Comparison of ENCODE assay signal across 1 cellular context in the genomic region with DNA sequence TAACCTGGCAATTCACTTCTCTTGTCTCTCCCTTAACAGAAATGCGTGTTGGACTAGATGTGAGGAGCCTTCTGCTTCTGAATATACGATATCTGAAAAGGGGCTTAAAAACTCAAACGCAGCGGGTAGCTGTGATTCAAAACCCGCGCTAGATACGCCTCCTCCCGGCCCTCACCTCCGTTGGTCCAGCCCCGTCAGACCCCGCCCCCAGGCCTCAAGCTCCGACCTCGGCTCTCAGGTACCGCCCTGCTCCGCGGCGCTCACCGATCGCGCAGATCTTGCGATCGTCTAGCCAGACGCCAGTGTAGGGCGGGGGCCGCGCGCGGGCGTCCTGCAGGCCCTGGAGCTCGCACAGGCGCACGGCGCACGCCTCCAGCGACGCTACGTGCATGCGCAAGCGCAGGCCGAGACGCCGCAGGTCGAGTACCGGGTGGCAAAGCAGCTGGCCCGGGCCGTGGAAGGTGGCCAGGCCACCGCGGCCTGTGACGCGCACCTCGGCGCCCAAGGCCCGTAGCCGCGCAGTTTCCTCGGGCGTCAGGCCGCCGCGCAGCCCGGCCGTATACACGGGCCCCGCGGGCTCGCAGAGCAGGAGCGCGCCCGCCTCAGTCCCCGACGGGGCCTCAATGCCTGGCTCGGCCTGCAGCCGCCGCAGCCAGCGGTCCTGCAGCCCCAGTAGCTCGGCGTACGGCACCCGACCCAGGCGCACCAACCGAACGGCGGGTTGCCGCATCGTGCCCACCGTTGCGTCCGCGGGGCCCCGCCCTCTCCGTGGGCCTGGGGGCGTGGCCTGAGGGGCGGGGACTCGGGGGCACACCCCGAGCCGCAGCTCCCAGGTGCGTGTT.
TF ChIP-seq lines count a peak whose summit lies in the region.

A gene (minus strand): TSS at position 751 of the 842 bp plus-strand sequence. CDS start 21 bp downstream, at position 730.

TF ChIP-seq in HepG2, 621 proteins besides CTCF, POLR2A, EP300 and RAD21 (continued from another document and continues in another):
- TF ChIP-seq, protein P1, sequence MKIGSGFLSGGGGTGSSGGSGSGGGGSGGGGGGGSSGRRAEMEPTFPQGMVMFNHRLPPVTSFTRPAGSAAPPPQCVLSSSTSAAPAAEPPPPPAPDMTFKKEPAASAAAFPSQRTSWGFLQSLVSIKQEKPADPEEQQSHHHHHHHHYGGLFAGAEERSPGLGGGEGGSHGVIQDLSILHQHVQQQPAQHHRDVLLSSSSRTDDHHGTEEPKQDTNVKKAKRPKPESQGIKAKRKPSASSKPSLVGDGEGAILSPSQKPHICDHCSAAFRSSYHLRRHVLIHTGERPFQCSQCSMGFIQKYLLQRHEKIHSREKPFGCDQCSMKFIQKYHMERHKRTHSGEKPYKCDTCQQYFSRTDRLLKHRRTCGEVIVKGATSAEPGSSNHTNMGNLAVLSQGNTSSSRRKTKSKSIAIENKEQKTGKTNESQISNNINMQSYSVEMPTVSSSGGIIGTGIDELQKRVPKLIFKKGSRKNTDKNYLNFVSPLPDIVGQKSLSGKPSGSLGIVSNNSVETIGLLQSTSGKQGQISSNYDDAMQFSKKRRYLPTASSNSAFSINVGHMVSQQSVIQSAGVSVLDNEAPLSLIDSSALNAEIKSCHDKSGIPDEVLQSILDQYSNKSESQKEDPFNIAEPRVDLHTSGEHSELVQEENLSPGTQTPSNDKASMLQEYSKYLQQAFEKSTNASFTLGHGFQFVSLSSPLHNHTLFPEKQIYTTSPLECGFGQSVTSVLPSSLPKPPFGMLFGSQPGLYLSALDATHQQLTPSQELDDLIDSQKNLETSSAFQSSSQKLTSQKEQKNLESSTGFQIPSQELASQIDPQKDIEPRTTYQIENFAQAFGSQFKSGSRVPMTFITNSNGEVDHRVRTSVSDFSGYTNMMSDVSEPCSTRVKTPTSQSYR (CRISPR knock-in tag; IDR thresholded peaks at IDR 0.05; ENCODE audit: borderline replicate concordance) = no peak
- TF ChIP-seq ZNF101 (CRISPR knock-in tag; IDR thresholded peaks at IDR 0.05; ENCODE audit: borderline replicate concordance, low read depth) (no peak), AGO2 (optimal IDR thresholded peaks at IDR 0.05; ENCODE audit: low read depth, low read length) (peak; percentile 94), REL (CRISPR knock-in tag; conservative IDR thresholded peaks at IDR 0.05) (no peak), ZKSCAN8 (CRISPR knock-in tag; IDR thresholded peaks at IDR 0.05; ENCODE audit: borderline replicate concordance) (no peak), CEBPB (IDR thresholded peaks at IDR 0.05; ENCODE audit: borderline replicate concordance, low read depth, low read length) (no peak), KDM3A (CRISPR knock-in tag; IDR thresholded peaks at IDR 0.05; ENCODE audit: low read depth) (0 out of 2 replicates have a peak, but pooled peaks have one; percentile 15), ZNF614 (CRISPR knock-in tag; IDR thresholded peaks at IDR 0.05; ENCODE audit: borderline replicate concordance) (no peak), GTF3A (CRISPR knock-in tag; conservative IDR thresholded peaks at IDR 0.05) (no peak; the same call in 1 of the 2 replicates), ZSCAN29 (CRISPR knock-in tag; conservative IDR thresholded peaks at IDR 0.05) (peak; percentile 81; the same call in 1 of the 2 replicates), PRPF4 (IDR thresholded peaks at IDR 0.05; ENCODE audit: low read depth, low read length, poor library complexity, severe bottlenecking) (no peak), ZNF883 (CRISPR knock-in tag; IDR thresholded peaks at IDR 0.05; ENCODE audit: not compliant biosample characterization) (peak; percentile 96), SRF (IDR thresholded peaks at IDR 0.05; ENCODE audit: low read depth, low read length) (no peak), ZNF749 (CRISPR knock-in tag; IDR thresholded peaks at IDR 0.05; ENCODE audit: borderline replicate concordance) (no peak), ZNF441 (CRISPR knock-in tag; IDR thresholded peaks at IDR 0.05; ENCODE audit: borderline replicate concordance) (peak; percentile 88), ZNF605 (CRISPR knock-in tag; IDR thresholded peaks at IDR 0.05) (peak; percentile 28; the same call in 1 of the 2 replicates), ZNF20 (CRISPR knock-in tag; IDR thresholded peaks at IDR 0.05) (no peak), FOXJ3 (CRISPR knock-in tag; IDR thresholded peaks at IDR 0.05; ENCODE audit: borderline replicate concordance) (no peak), ZFYVE20 (CRISPR knock-in tag; IDR thresholded peaks at IDR 0.05; ENCODE audit: borderline replicate concordance, low read depth) (peak; percentile 64; the same call in 1 of the 2 replicates), CBFB (CRISPR knock-in tag; IDR thresholded peaks at IDR 0.05) (peak; percentile 69; the same call in 1 of the 2 replicates), TRIM24 (CRISPR knock-in tag; IDR thresholded peaks at IDR 0.05) (no peak), POGZ (CRISPR knock-in tag; IDR thresholded peaks at IDR 0.05) (peak; percentile 86), SETDB1 (CRISPR knock-in tag; IDR thresholded peaks at IDR 0.05; ENCODE audit: borderline replicate concordance) (no peak), ZNF781 (CRISPR knock-in tag; IDR thresholded peaks at IDR 0.05; ENCODE audit: borderline replicate concordance, not compliant biosample characterization) (no peak), TCF12 (IDR thresholded peaks at IDR 0.05) (no peak), TCF12 (CRISPR knock-in tag; IDR thresholded peaks at IDR 0.05) (peak; percentile 98), ZNF382 (CRISPR knock-in tag; IDR thresholded peaks at IDR 0.05; ENCODE audit: borderline replicate concordance) (no peak), MBNL3 (CRISPR knock-in tag; conservative IDR thresholded peaks at IDR 0.05) (no peak), GZF1 (CRISPR knock-in tag; IDR thresholded peaks at IDR 0.05) (0 out of 2 replicates have a peak, but pooled peaks have one; percentile 46), BORCS8-MEF2B (CRISPR knock-in tag; IDR thresholded peaks at IDR 0.05) (peak; percentile 89), ZNF274 (CRISPR knock-in tag; IDR thresholded peaks at IDR 0.05) (peak; percentile 70; the same call in 1 of the 2 replicates), RBAK (CRISPR knock-in tag; IDR thresholded peaks at IDR 0.05) (no peak), ZC3H4 (CRISPR knock-in tag; IDR thresholded peaks at IDR 0.05; ENCODE audit: borderline replicate concordance) (no peak), REXO4 (CRISPR knock-in tag; IDR thresholded peaks at IDR 0.05; ENCODE audit: borderline replicate concordance) (no peak), TSC22D2 (CRISPR knock-in tag; IDR thresholded peaks at IDR 0.05; ENCODE audit: borderline replicate concordance) (no peak)
- TF ChIP-seq, protein P2, sequence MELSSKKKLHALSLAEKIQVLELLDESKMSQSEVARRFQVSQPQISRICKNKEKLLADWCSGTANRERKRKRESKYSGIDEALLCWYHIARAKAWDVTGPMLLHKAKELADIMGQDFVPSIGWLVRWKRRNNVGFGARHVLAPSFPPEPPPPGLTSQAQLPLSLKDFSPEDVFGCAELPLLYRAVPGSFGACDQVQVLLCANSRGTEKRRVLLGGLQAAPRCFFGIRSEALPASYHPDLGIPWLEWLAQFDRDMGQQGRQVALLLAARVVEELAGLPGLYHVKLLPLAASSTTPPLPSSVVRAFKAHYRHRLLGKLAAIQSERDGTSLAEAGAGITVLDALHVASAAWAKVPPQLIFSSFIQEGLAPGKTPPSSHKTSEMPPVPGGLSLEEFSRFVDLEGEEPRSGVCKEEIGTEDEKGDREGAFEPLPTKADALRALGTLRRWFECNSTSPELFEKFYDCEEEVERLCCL (CRISPR knock-in tag; IDR thresholded peaks at IDR 0.05; ENCODE audit: borderline replicate concordance) = no peak
- TF ChIP-seq, protein P3, sequence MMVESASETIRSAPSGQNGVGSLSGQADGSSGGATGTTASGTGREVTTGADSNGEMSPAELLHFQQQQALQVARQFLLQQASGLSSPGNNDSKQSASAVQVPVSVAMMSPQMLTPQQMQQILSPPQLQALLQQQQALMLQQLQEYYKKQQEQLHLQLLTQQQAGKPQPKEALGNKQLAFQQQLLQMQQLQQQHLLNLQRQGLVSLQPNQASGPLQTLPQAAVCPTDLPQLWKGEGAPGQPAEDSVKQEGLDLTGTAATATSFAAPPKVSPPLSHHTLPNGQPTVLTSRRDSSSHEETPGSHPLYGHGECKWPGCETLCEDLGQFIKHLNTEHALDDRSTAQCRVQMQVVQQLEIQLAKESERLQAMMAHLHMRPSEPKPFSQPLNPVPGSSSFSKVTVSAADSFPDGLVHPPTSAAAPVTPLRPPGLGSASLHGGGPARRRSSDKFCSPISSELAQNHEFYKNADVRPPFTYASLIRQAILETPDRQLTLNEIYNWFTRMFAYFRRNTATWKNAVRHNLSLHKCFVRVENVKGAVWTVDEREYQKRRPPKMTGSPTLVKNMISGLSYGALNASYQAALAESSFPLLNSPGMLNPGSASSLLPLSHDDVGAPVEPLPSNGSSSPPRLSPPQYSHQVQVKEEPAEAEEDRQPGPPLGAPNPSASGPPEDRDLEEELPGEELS (CRISPR knock-in tag; IDR thresholded peaks at IDR 0.05) = no peak; the same call in 1 of the 2 replicates
- TF ChIP-seq, protein P4, sequence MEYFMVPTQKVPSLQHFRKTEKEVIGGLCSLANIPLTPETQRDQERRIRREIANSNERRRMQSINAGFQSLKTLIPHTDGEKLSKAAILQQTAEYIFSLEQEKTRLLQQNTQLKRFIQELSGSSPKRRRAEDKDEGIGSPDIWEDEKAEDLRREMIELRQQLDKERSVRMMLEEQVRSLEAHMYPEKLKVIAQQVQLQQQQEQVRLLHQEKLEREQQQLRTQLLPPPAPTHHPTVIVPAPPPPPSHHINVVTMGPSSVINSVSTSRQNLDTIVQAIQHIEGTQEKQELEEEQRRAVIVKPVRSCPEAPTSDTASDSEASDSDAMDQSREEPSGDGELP (IDR thresholded peaks at IDR 0.05; ENCODE audit: borderline replicate concordance, low read depth) = peak; percentile 26; the same call in 1 of the 2 replicates
- TF ChIP-seq, protein P5, sequence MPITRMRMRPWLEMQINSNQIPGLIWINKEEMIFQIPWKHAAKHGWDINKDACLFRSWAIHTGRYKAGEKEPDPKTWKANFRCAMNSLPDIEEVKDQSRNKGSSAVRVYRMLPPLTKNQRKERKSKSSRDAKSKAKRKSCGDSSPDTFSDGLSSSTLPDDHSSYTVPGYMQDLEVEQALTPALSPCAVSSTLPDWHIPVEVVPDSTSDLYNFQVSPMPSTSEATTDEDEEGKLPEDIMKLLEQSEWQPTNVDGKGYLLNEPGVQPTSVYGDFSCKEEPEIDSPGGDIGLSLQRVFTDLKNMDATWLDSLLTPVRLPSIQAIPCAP (CRISPR knock-in tag; IDR thresholded peaks at IDR 0.05; ENCODE audit: low read depth) = no peak
- TF ChIP-seq, protein P6, sequence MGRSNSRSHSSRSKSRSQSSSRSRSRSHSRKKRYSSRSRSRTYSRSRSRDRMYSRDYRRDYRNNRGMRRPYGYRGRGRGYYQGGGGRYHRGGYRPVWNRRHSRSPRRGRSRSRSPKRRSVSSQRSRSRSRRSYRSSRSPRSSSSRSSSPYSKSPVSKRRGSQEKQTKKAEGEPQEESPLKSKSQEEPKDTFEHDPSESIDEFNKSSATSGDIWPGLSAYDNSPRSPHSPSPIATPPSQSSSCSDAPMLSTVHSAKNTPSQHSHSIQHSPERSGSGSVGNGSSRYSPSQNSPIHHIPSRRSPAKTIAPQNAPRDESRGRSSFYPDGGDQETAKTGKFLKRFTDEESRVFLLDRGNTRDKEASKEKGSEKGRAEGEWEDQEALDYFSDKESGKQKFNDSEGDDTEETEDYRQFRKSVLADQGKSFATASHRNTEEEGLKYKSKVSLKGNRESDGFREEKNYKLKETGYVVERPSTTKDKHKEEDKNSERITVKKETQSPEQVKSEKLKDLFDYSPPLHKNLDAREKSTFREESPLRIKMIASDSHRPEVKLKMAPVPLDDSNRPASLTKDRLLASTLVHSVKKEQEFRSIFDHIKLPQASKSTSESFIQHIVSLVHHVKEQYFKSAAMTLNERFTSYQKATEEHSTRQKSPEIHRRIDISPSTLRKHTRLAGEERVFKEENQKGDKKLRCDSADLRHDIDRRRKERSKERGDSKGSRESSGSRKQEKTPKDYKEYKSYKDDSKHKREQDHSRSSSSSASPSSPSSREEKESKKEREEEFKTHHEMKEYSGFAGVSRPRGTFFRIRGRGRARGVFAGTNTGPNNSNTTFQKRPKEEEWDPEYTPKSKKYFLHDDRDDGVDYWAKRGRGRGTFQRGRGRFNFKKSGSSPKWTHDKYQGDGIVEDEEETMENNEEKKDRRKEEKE (IDR thresholded peaks at IDR 0.05) = no peak
- TF ChIP-seq, protein P7, sequence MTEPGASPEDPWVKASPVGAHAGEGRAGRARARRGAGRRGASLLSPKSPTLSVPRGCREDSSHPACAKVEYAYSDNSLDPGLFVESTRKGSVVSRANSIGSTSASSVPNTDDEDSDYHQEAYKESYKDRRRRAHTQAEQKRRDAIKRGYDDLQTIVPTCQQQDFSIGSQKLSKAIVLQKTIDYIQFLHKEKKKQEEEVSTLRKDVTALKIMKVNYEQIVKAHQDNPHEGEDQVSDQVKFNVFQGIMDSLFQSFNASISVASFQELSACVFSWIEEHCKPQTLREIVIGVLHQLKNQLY (CRISPR knock-in tag; IDR thresholded peaks at IDR 0.05) = no peak
- TF ChIP-seq, protein P8, sequence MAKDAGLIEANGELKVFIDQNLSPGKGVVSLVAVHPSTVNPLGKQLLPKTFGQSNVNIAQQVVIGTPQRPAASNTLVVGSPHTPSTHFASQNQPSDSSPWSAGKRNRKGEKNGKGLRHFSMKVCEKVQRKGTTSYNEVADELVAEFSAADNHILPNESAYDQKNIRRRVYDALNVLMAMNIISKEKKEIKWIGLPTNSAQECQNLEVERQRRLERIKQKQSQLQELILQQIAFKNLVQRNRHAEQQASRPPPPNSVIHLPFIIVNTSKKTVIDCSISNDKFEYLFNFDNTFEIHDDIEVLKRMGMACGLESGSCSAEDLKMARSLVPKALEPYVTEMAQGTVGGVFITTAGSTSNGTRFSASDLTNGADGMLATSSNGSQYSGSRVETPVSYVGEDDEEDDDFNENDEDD (CRISPR knock-in tag; IDR thresholded peaks at IDR 0.05; ENCODE audit: borderline replicate concordance) = peak; percentile 70; the same call in 1 of the 2 replicates
- TF ChIP-seq, protein P9, sequence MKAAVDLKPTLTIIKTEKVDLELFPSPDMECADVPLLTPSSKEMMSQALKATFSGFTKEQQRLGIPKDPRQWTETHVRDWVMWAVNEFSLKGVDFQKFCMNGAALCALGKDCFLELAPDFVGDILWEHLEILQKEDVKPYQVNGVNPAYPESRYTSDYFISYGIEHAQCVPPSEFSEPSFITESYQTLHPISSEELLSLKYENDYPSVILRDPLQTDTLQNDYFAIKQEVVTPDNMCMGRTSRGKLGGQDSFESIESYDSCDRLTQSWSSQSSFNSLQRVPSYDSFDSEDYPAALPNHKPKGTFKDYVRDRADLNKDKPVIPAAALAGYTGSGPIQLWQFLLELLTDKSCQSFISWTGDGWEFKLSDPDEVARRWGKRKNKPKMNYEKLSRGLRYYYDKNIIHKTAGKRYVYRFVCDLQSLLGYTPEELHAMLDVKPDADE (CRISPR knock-in tag; IDR thresholded peaks at IDR 0.05) = no peak
- TF ChIP-seq, protein P10, sequence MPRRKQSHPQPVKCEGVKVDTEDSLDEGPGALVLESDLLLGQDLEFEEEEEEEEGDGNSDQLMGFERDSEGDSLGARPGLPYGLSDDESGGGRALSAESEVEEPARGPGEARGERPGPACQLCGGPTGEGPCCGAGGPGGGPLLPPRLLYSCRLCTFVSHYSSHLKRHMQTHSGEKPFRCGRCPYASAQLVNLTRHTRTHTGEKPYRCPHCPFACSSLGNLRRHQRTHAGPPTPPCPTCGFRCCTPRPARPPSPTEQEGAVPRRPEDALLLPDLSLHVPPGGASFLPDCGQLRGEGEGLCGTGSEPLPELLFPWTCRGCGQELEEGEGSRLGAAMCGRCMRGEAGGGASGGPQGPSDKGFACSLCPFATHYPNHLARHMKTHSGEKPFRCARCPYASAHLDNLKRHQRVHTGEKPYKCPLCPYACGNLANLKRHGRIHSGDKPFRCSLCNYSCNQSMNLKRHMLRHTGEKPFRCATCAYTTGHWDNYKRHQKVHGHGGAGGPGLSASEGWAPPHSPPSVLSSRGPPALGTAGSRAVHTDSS (CRISPR knock-in tag; conservative IDR thresholded peaks at IDR 0.05) = no peak
